ENCODE assay signal across 1 cellular context in the genomic region with DNA sequence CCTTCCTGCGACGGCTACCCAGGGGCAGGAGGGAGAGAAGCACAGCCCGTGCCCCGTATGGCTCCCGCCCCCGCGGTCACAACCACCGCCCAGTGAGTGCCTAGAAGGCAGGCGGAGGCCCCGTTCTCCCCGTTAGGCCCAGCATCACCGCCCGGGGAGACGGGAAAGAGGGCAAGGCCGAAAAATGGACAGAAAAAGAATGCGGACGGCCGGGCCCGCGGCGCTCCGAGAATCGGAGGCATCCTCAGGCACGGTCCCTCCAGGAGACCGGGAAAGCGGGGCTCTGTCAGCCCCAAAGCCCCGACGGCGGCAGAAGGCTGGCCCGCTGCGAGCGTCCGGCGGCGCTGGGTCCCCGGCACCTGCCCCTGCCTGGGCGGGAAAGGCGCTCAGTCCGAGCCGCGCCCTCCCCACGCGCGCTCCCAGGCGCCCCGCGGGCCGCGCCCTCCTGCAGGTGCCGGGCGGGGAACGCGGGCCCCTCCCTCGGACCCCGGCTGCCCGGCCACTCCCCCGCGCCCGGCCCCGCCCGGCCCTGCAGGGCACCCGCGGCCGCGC.
TF ChIP-seq lines count a peak whose summit lies in the region.

No MANE protein-coding gene starts in this region.

TF ChIP-seq in GM12878, 131 proteins besides CTCF, POLR2A, EP300 and RAD21 (continues in another document):
- TF ChIP-seq, protein P1, sequence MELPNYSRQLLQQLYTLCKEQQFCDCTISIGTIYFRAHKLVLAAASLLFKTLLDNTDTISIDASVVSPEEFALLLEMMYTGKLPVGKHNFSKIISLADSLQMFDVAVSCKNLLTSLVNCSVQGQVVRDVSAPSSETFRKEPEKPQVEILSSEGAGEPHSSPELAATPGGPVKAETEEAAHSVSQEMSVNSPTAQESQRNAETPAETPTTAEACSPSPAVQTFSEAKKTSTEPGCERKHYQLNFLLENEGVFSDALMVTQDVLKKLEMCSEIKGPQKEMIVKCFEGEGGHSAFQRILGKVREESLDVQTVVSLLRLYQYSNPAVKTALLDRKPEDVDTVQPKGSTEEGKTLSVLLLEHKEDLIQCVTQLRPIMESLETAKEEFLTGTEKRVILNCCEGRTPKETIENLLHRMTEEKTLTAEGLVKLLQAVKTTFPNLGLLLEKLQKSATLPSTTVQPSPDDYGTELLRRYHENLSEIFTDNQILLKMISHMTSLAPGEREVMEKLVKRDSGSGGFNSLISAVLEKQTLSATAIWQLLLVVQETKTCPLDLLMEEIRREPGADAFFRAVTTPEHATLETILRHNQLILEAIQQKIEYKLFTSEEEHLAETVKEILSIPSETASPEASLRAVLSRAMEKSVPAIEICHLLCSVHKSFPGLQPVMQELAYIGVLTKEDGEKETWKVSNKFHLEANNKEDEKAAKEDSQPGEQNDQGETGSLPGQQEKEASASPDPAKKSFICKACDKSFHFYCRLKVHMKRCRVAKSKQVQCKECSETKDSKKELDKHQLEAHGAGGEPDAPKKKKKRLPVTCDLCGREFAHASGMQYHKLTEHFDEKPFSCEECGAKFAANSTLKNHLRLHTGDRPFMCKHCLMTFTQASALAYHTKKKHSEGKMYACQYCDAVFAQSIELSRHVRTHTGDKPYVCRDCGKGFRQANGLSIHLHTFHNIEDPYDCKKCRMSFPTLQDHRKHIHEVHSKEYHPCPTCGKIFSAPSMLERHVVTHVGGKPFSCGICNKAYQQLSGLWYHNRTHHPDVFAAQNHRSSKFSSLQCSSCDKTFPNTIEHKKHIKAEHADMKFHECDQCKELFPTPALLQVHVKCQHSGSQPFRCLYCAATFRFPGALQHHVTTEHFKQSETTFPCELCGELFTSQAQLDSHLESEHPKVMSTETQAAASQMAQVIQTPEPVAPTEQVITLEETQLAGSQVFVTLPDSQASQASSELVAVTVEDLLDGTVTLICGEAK (IDR thresholded peaks at IDR 0.05; ENCODE audit: borderline replicate concordance): no peak
- TF ChIP-seq CBFB (IDR thresholded peaks at IDR 0.05; ENCODE audit: low read depth) (no peak), RB1 (IDR thresholded peaks at IDR 0.05; ENCODE audit: borderline replicate concordance) (0 out of 2 replicates have a peak, but pooled peaks have one; percentile 58), FOXK2 (IDR thresholded peaks at IDR 0.05) (no peak), NFXL1 (IDR thresholded peaks at IDR 0.05; ENCODE audit: borderline replicate concordance) (0 out of 2 replicates have a peak, but pooled peaks have one; percentile 12), TBL1XR1 (IDR thresholded peaks at IDR 0.05; ENCODE audit: low read depth, low read length) (no peak), NR2F1 (conservative IDR thresholded peaks at IDR 0.05) (no peak), ZNF622 (IDR thresholded peaks at IDR 0.05) (no peak), BACH1 (IDR thresholded peaks at IDR 0.05; ENCODE audit: borderline replicate concordance) (peak; percentile 86), PML (IDR thresholded peaks at IDR 0.05; ENCODE audit: low read length) (no peak), FOS (IDR thresholded peaks at IDR 0.05; ENCODE audit: borderline replicate concordance, extremely low read depth, insufficient read length) (no peak), ASH2L (IDR thresholded peaks at IDR 0.05; ENCODE audit: borderline replicate concordance, low read depth) (no peak), POLR2AphosphoS2 (IDR thresholded peaks at IDR 0.05; ENCODE audit: low read depth, low read length) (no peak), KLF5 (IDR thresholded peaks at IDR 0.05; ENCODE audit: partially characterized antibody) (no peak), IKZF1 (conservative IDR thresholded peaks at IDR 0.05) (peak; percentile 66; the same call in 1 of the 2 replicates), TCF12 (IDR thresholded peaks at IDR 0.05; ENCODE audit: low read depth, low read length) (no peak), JUND (IDR thresholded peaks at IDR 0.05; ENCODE audit: low read depth, low read length) (no peak), HCFC1 (IDR thresholded peaks at IDR 0.05; ENCODE audit: low read length) (no peak), DPF2 (IDR thresholded peaks at IDR 0.05) (peak; percentile 18; the same call in 1 of the 2 replicates), MYC (IDR thresholded peaks at IDR 0.05; ENCODE audit: insufficient read depth, insufficient read length, insufficient replicate concordance, low read length, severe bottlenecking) (no peak), SPI1 (IDR thresholded peaks at IDR 0.05; ENCODE audit: borderline replicate concordance, insufficient read depth, low read depth, low read length) (no peak), NRF1 (conservative IDR thresholded peaks at IDR 0.05; ENCODE audit: low read depth, low read length) (no peak), RBBP5 (conservative IDR thresholded peaks at IDR 0.05) (no peak), MTA3 (IDR thresholded peaks at IDR 0.05; ENCODE audit: borderline replicate concordance, low read length) (no peak), ZBED1 (IDR thresholded peaks at IDR 0.05; ENCODE audit: borderline replicate concordance) (no peak), MEF2B (IDR thresholded peaks at IDR 0.05; ENCODE audit: partially characterized antibody, poor library complexity, severe bottlenecking) (no peak), JUNB (IDR thresholded peaks at IDR 0.05) (no peak), FOXM1 (IDR thresholded peaks at IDR 0.05; ENCODE audit: low read depth, low read length) (no peak), LARP7 (IDR thresholded peaks at IDR 0.05) (peak; percentile 49), YY1 (IDR thresholded peaks at IDR 0.05; ENCODE audit: low read depth, low read length) (no peak), SUPT20H (IDR thresholded peaks at IDR 0.05; ENCODE audit: borderline replicate concordance, control insufficient read depth, low read depth, low read length) (no peak), TCF7 (IDR thresholded peaks at IDR 0.05; ENCODE audit: borderline replicate concordance) (no peak), SMAD1 (IDR thresholded peaks at IDR 0.05; ENCODE audit: low read depth, partially characterized antibody) (no peak), RELA (IDR thresholded peaks at IDR 0.05; ENCODE audit: borderline replicate concordance, partially characterized antibody) (no peak), EGR1 (IDR thresholded peaks at IDR 0.05; ENCODE audit: borderline replicate concordance in 1 of 2, low read depth in 2 of 2, low read length in 2 of 2) (peak in 1 of 2 experiments; percentile 87; a peak in 2 of 3 replicates), GATAD2B (conservative IDR thresholded peaks at IDR 0.05; ENCODE audit: low read depth) (peak; percentile 69), EZH2 (IDR thresholded peaks at IDR 0.05; ENCODE audit: borderline replicate concordance, control insufficient read depth, low read depth, low read length) (no peak), STAT1 (conservative IDR thresholded peaks at IDR 0.05) (0 out of 2 replicates have a peak, but pooled peaks have one; percentile 42)
- TF ChIP-seq, protein P2, sequence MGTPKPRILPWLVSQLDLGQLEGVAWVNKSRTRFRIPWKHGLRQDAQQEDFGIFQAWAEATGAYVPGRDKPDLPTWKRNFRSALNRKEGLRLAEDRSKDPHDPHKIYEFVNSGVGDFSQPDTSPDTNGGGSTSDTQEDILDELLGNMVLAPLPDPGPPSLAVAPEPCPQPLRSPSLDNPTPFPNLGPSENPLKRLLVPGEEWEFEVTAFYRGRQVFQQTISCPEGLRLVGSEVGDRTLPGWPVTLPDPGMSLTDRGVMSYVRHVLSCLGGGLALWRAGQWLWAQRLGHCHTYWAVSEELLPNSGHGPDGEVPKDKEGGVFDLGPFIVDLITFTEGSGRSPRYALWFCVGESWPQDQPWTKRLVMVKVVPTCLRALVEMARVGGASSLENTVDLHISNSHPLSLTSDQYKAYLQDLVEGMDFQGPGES (IDR thresholded peaks at IDR 0.05): no peak
- TF ChIP-seq, protein P3, sequence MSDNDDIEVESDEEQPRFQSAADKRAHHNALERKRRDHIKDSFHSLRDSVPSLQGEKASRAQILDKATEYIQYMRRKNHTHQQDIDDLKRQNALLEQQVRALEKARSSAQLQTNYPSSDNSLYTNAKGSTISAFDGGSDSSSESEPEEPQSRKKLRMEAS (IDR thresholded peaks at IDR 0.05; ENCODE audit: low read depth, low read length): no peak
- TF ChIP-seq, protein P4, sequence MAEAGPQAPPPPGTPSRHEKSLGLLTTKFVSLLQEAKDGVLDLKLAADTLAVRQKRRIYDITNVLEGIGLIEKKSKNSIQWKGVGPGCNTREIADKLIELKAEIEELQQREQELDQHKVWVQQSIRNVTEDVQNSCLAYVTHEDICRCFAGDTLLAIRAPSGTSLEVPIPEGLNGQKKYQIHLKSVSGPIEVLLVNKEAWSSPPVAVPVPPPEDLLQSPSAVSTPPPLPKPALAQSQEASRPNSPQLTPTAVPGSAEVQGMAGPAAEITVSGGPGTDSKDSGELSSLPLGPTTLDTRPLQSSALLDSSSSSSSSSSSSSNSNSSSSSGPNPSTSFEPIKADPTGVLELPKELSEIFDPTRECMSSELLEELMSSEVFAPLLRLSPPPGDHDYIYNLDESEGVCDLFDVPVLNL (IDR thresholded peaks at IDR 0.05; ENCODE audit: low read depth, low read length): no peak
- TF ChIP-seq, protein P5, sequence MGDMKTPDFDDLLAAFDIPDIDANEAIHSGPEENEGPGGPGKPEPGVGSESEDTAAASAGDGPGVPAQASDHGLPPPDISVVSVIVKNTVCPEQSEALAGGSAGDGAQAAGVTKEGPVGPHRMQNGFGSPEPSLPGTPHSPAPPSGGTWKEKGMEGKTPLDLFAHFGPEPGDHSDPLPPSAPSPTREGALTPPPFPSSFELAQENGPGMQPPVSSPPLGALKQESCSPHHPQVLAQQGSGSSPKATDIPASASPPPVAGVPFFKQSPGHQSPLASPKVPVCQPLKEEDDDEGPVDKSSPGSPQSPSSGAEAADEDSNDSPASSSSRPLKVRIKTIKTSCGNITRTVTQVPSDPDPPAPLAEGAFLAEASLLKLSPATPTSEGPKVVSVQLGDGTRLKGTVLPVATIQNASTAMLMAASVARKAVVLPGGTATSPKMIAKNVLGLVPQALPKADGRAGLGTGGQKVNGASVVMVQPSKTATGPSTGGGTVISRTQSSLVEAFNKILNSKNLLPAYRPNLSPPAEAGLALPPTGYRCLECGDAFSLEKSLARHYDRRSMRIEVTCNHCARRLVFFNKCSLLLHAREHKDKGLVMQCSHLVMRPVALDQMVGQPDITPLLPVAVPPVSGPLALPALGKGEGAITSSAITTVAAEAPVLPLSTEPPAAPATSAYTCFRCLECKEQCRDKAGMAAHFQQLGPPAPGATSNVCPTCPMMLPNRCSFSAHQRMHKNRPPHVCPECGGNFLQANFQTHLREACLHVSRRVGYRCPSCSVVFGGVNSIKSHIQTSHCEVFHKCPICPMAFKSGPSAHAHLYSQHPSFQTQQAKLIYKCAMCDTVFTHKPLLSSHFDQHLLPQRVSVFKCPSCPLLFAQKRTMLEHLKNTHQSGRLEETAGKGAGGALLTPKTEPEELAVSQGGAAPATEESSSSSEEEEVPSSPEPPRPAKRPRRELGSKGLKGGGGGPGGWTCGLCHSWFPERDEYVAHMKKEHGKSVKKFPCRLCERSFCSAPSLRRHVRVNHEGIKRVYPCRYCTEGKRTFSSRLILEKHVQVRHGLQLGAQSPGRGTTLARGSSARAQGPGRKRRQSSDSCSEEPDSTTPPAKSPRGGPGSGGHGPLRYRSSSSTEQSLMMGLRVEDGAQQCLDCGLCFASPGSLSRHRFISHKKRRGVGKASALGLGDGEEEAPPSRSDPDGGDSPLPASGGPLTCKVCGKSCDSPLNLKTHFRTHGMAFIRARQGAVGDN (IDR thresholded peaks at IDR 0.05): no peak
- TF ChIP-seq, protein P6, sequence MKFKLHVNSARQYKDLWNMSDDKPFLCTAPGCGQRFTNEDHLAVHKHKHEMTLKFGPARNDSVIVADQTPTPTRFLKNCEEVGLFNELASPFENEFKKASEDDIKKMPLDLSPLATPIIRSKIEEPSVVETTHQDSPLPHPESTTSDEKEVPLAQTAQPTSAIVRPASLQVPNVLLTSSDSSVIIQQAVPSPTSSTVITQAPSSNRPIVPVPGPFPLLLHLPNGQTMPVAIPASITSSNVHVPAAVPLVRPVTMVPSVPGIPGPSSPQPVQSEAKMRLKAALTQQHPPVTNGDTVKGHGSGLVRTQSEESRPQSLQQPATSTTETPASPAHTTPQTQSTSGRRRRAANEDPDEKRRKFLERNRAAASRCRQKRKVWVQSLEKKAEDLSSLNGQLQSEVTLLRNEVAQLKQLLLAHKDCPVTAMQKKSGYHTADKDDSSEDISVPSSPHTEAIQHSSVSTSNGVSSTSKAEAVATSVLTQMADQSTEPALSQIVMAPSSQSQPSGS (IDR thresholded peaks at IDR 0.05; ENCODE audit: low read length): no peak
- TF ChIP-seq, protein P7, sequence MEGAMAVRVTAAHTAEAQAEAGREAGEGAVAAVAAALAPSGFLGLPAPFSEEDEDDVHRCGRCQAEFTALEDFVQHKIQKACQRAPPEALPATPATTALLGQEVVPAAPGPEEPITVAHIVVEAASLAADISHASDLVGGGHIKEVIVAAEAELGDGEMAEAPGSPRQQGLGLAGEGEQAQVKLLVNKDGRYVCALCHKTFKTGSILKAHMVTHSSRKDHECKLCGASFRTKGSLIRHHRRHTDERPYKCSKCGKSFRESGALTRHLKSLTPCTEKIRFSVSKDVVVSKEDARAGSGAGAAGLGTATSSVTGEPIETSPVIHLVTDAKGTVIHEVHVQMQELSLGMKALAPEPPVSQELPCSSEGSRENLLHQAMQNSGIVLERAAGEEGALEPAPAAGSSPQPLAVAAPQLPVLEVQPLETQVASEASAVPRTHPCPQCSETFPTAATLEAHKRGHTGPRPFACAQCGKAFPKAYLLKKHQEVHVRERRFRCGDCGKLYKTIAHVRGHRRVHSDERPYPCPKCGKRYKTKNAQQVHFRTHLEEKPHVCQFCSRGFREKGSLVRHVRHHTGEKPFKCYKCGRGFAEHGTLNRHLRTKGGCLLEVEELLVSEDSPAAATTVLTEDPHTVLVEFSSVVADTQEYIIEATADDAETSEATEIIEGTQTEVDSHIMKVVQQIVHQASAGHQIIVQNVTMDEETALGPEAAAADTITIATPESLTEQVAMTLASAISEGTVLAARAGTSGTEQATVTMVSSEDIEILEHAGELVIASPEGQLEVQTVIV (IDR thresholded peaks at IDR 0.05; ENCODE audit: borderline replicate concordance, partially characterized antibody): no peak
- TF ChIP-seq, protein P8, sequence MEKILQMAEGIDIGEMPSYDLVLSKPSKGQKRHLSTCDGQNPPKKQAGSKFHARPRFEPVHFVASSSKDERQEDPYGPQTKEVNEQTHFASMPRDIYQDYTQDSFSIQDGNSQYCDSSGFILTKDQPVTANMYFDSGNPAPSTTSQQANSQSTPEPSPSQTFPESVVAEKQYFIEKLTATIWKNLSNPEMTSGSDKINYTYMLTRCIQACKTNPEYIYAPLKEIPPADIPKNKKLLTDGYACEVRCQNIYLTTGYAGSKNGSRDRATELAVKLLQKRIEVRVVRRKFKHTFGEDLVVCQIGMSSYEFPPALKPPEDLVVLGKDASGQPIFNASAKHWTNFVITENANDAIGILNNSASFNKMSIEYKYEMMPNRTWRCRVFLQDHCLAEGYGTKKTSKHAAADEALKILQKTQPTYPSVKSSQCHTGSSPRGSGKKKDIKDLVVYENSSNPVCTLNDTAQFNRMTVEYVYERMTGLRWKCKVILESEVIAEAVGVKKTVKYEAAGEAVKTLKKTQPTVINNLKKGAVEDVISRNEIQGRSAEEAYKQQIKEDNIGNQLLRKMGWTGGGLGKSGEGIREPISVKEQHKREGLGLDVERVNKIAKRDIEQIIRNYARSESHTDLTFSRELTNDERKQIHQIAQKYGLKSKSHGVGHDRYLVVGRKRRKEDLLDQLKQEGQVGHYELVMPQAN (conservative IDR thresholded peaks at IDR 0.05): peak; percentile 50
